Comparison of ENCODE assay signal across 9 cellular contexts in the genomic region with DNA sequence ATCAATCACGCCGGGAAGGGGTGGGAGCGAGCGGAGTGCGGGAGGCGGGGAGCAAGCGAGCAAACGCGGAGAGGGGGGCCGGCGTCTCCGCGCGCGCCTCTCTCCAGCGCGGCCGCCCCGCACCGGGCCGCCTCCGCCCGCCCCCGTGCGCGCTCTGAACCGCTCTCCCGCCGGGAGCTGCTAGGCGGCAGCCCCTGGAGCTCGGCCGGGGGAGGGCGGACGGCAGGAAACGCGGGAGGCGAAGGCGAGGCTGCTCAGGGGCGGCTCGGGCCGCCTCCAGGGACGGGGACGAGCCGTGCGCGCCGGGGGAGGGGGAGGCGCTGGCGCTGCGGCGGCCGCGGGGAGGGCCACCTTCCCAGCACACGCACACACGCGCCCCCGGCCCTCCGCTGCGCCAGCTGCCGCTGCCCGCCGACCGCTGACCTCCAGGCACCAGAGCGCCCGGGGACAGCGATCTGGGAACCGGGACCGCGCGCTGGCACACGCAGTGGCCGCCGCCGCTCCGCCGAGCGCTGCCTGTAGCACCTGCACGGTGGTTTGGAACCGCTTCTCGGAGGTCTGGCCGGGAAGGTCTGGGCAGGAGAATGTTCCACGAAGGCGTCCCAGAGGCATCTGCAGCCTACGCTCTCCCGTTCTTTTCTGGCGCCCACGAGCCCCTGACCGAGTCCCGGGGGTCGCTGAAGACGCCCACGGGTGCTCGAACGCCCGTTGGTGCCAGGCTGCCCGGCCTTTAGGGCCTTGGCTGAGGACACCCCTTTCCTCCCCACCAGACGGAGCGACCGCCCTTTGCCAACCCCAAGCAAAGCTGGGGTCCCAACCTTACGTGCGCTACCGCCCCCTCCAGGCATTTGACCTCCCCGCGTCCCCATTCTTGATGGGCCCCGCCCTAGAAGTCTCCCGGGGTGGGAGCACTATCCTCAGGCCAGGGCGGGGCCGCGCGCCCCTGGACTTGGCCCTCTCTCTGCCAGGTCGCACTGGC. TPM values are rescaled to one million over a fixed set of nuclear protein-coding genes. Genes with fewer than 3 reads are reported as not detected.
DNase-seq lines count a peak whose midpoint lies in the region; ATAC-seq and TF ChIP-seq lines count a peak whose summit lies in the region.
"Had no signal": no experiment of that assay in that cellular context is flagged by ENCODE, and none has a peak within 500 bp of the region (broad histone marks: within the 10 kb centered on the region; RNA-seq: fewer than 3 reads in every experiment).

Gene GABBR2, minus strand, starts transcription at position 3 of the 979 bp plus-strand sequence. CDS start 198 bp downstream, outside the sequence.

- H3K4me3 ChIP-seq in HUES64 (ENCODE audit: low read length) (peak within 1 kb of the TSS; percentile 50), osteoblast (ENCODE audit: insufficient read depth, low read length) (peak within 1 kb of the TSS; percentile 19)

- no peaks in the 10 kb centered on the region for H4K20me1 ChIP-seq in osteoblast (ENCODE audit: insufficient read depth, low read length)

- DNase-seq in COLO668 (lab: John Stamatoyannopoulos, UW; ENCODE audit: unreplicated experiment) (peak; percentile 68), osteoblast (ENCODE audit: insufficient read length, low spot score, missing footprints) (peak; percentile 82)
- DNase-seq in stimulated activated CD4-positive, alpha-beta T cell treated with anti-CD3 and anti-CD28 coated beads, Interleukin-2, amount 100 ng/mL, for 48 hours: no peak
- DNase-seq: NCI-H187 treated with DMSO at 0.1 percent for 48 hours had no signal

- peaks cover 88% of the 10 kb centered on the region for H3K27me3 ChIP-seq in HUES64 (ENCODE audit: insufficient read depth, low read length)
- peaks cover 63% of the 10 kb centered on the region for H3K27me3 ChIP-seq in osteoblast (ENCODE audit: insufficient read depth, low read length)

- H3K36me3 ChIP-seq in HUES64 (ENCODE audit: insufficient read depth, low read length): no peaks in the 10 kb centered on the region
- H3K36me3 ChIP-seq in osteoblast (ENCODE audit: insufficient read depth, low read length): no peaks in the 10 kb centered on the region

- no peak within 1 kb of the TSS for H3K27ac ChIP-seq in HUES64 (ENCODE audit: low read depth, low read length)
- H3K27ac ChIP-seq in osteoblast (ENCODE audit: low read depth, low read length): no peak within 1 kb of the TSS

- H3K9me3 ChIP-seq in HUES64 (ENCODE audit: insufficient read depth, low read depth, low read length) (no peaks in the 10 kb centered on the region), osteoblast (ENCODE audit: low read depth, low read length) (no peaks in the 10 kb centered on the region)

- no peaks in the 10 kb centered on the region for H3K79me2 ChIP-seq in osteoblast (ENCODE audit: insufficient read depth, low read length)

- no peak within 1 kb of the TSS; the same call in 1 of the 2 replicates for H3K9ac ChIP-seq in HUES64 (ENCODE audit: low read depth, low read length)

- in situ Hi-C loops in endometrial microvascular endothelial cells (cut with HindIII; ENCODE audit: inconsistent ontology term, low pct_unique_long_range_greater_than_20kb, low sequenced_read_pairs): no loop called here

- H2AFZ ChIP-seq in osteoblast (ENCODE audit: low read length): no peak within 1 kb of the TSS

- TF ChIP-seq CTCF in osteoblast (IDR thresholded peaks at IDR 0.05; ENCODE audit: extremely low read depth, low read depth, low read length): no peak

- WGBS in HUES64: 2% methylated on average over 111 of the region's 111 CpGs

- ATAC-seq in HG02884 (IDR thresholded peaks at IDR 0.05; ENCODE audit: unreplicated experiment) (no peak), GM18519 (IDR thresholded peaks at IDR 0.05; ENCODE audit: low FRiP score, unreplicated experiment) (no peak), HG02588 (IDR thresholded peaks at IDR 0.05; ENCODE audit: unreplicated experiment) (no peak)

- no peak within 1 kb of the TSS for H3K4me2 ChIP-seq in osteoblast (ENCODE audit: insufficient read depth, low read length)

- H3K4me1 ChIP-seq in HUES64 (ENCODE audit: insufficient read depth, low read length): no peaks in the 10 kb centered on the region
- no peaks in the 10 kb centered on the region for H3K4me1 ChIP-seq in osteoblast (ENCODE audit: insufficient read depth, low read length)

RNA-seq across cellular contexts. Expression of gene GABBR2, which starts in this region (rescaled TPM):
- 0.85 TPM for polyA plus RNA-seq in HUES64 (2013, experiment 1 of 2)
- 0.70 TPM for polyA plus RNA-seq in HUES64 (2013, experiment 2 of 2)
- total RNA-seq in endometrial microvascular endothelial cells (ENCODE audit: inconsistent ontology term) (17.3 TPM), osteoblast (under 0.01 and 0.88 TPM in 2 replicates)

Comparison
In these comparisons a context has a peak if more than half of its experiments do, and no peak if none do; other contexts are left out.
1. Peak in DNase-seq and H3K4me3 ChIP-seq in osteoblast; RNA of the gene not detected or under 1 TPM.